21 cellular contexts compared by ENCODE assay signal in the genomic region with DNA sequence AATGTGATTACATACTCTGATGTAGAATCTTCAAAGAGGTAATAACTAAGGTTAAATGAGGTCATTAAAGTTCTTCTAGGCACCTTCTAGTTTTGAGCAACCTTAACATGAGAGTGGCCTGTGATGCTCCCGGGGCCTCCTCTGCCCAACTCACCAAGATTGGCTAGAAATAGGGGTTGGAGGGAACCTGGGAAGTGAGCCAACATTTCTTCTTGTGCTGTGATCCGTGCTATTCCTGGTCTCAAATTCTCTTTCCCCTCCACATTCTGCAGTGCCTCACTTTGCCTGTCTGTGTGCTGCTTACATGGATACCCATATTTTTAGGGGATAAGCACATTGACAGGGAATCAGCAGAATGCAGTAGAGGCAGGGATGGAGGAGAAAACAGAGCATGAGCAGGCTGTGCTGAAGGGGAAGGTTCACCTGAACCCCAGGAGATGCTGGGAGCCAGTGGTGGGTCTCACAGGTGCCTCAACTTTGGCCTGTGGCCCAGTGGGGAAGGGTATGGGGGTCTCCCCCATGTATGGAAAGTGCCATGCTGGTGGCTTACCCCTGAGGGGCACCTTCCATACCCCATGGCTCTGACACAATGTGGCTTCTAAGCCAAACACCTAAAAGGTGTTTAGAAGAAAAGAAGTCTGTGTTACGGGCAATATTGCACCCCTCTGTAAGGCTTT.
DNase-seq lines count a peak whose midpoint lies in the region; ATAC-seq, FAIRE-seq and TF ChIP-seq lines count a peak whose summit lies in the region.
"Had no signal": no experiment of that assay in that cellular context is flagged by ENCODE, and none has a peak within 500 bp of the region (broad histone marks: within the 10 kb centered on the region; RNA-seq: fewer than 3 reads in every experiment).

No MANE protein-coding gene starts in this region.

- H3K9me3 Mint-ChIP-seq in WTC11: peaks cover 6% of the 10 kb centered on the region; the same call in 1 of the 2 replicates
- H3K9me3 Mint-ChIP-seq: CD8-positive, alpha-beta T cell; H9 had no signal

- no peak overlapping the region for H2BK20ac ChIP-seq in H1 (ENCODE audit: low read length)

- H2BK120ac ChIP-seq in H1 (replicated peaks; ENCODE audit: low read depth, low read length): no peak overlapping the region

- H3K4me1 ChIP-seq in H1 (replicated peaks in 1 of 4; ENCODE audit: control insufficient read depth in 3 of 4, insufficient read depth in 4 of 4, low read length in 3 of 4): no peaks in the 10 kb centered on the region
- H3K4me1 ChIP-seq: BLaER1 had no signal

- no peaks in the 10 kb centered on the region for H3K36me3 Mint-ChIP-seq in WTC11
- H3K36me3 Mint-ChIP-seq: CD14-positive monocyte; CD8-positive, alpha-beta T cell had no signal

- 80% methylated on average over 3 of the region's 3 CpGs; no CpG with 5 or more reads in 1 of the 2 experiments for WGBS in H1 (ENCODE audit: extremely low coverage in 1 of 2, insufficient coverage in 1 of 2, insufficient read length in 1 of 2, insufficient replicate concordance in 2 of 2, low coverage in 1 of 2, low lambda C conversion rate in 2 of 2, missing lambda C conversion rate in 1 of 2), 2 experiments

- no peaks in the 10 kb centered on the region for H4K20me1 ChIP-seq in H1 (replicated peaks in 1 of 2; ENCODE audit: control insufficient read depth in 1 of 2, insufficient read depth in 2 of 2, low read length in 2 of 2)
- H4K20me1 ChIP-seq: BLaER1 had no signal

- TF ChIP-seq CTCF in H1 (IDR thresholded peaks at IDR 0.05; ENCODE audit: control extremely low read depth in 1 of 3, insufficient read depth in 1 of 3, low read depth in 1 of 3, low read length in 3 of 3) (no peak), WTC11 (IDR thresholded peaks at IDR 0.05) (no peak)

- H3K18ac ChIP-seq in H1 (ENCODE audit: extremely low read depth, low read length): no peak overlapping the region

- H3K23ac ChIP-seq in H1 (ENCODE audit: insufficient read length): no peak overlapping the region

- no peak overlapping the region for H4K5ac ChIP-seq in H1 (ENCODE audit: insufficient read length, low read depth, low read length)

- TF ChIP-seq POLR2A in H1 (IDR thresholded peaks at IDR 0.05; ENCODE audit: control extremely low read depth in 1 of 2, low read depth in 2 of 2, low read length in 2 of 2): no peak

- peaks cover under 1% of the 10 kb centered on the region for H3K4me1 Mint-ChIP-seq in WTC11
- H3K4me1 Mint-ChIP-seq: CD14-positive monocyte had no signal

- no peak overlapping the region for H2AK5ac ChIP-seq in H1 (ENCODE audit: low read depth, low read length)

- H3K27me3 ChIP-seq in H1 (replicated peaks in 1 of 4; ENCODE audit: control insufficient read depth in 3 of 4, extremely low read depth in 1 of 4, insufficient read depth in 3 of 4, low read length in 3 of 4): no peaks in the 10 kb centered on the region
- H3K27me3 ChIP-seq: BLaER1 had no signal

- no peaks in the 10 kb centered on the region for H3K23me2 ChIP-seq in H1 (ENCODE audit: low read depth, low read length)

- H3K4me3 ChIP-seq in H1 (ENCODE audit: extremely low read depth in 1 of 4, insufficient read depth in 2 of 4, low read depth in 3 of 4, low read length in 4 of 4): no peak overlapping the region
- H3K4me3 ChIP-seq: BLaER1, GM12878 had no signal

- no peak overlapping the region for H2BK5ac ChIP-seq in H1 (ENCODE audit: low read depth, low read length)

- H3K27me3 Mint-ChIP-seq in WTC11 (ENCODE audit: low read depth): peaks cover 3% of the 10 kb centered on the region; the same call in 1 of the 2 replicates

- H2BK12ac ChIP-seq in H1 (ENCODE audit: low read depth, low read length): 0 out of 2 replicates have a peak overlapping the region, but pooled peaks have one; percentile 39

- no peak overlapping the region for H3K27ac ChIP-seq in H1 (ENCODE audit: low read depth, low read length)
- H3K27ac ChIP-seq: BLaER1, HL-60 had no signal

- no peaks in the 10 kb centered on the region for H3K9me3 ChIP-seq in H1 (ENCODE audit: insufficient read depth in 2 of 2, low read depth in 1 of 2, low read length in 1 of 2)
- H3K9me3 ChIP-seq: BLaER1 had no signal

- no peak overlapping the region for H3K4me3 Mint-ChIP-seq in WTC11
- H3K4me3 Mint-ChIP-seq: CD14-positive monocyte; CD8-positive, alpha-beta T cell; H9 had no signal

- TF ChIP-seq EP300 in H1 (IDR thresholded peaks at IDR 0.05; ENCODE audit: borderline replicate concordance in 1 of 2, low read depth in 2 of 2, low read length in 2 of 2): no peak

- no peaks in the 10 kb centered on the region for H3K36me3 ChIP-seq in H1 (ENCODE audit: control insufficient read depth in 2 of 4, insufficient read depth in 4 of 4, low read length in 3 of 4)
- H3K36me3 ChIP-seq: BLaER1 had no signal

- POLR2A ChIA-PET in H1 (lab: Charles Lee; ENCODE audit: partially characterized antibody): no interaction called here
- POLR2A ChIA-PET in WTC11 (lab: Charles Lee): no interaction called here

- no peak overlapping the region for H4K91ac ChIP-seq in H1 (replicated peaks; ENCODE audit: insufficient read length, low read length)

- no peak overlapping the region for H4K8ac ChIP-seq in H1 (ENCODE audit: extremely low read depth, insufficient read depth, low read length)

- DNase-seq in HTR-8/SVneo (ENCODE audit: insufficient read length, low spot score): no peak
- DNase-seq in H1 (ENCODE audit: low read depth in 1 of 2, low spot score in 2 of 2): no peak
- peak; percentile 52 for DNase-seq in kidney tubule cell (ENCODE audit: low spot score)
- peak; percentile 8 for DNase-seq in renal cortical epithelial cell (ENCODE audit: low read depth)
- DNase-seq in WTC11 (ENCODE audit: low spot score): no peak
- no peak for DNase-seq in NCI-H510A (lab: John Stamatoyannopoulos, UW)
- DNase-seq: 8988T; CD8-positive, alpha-beta T cell; COR-L47; DMS 273 treated with DMSO at 0.1 percent for 48 hours; DMS53; DND-41; EL; GOT3; H9; IMR-90 had no signal

- no peak overlapping the region for H2BK15ac ChIP-seq in H1 (ENCODE audit: low read length)

- no peak overlapping the region for H3K4me2 ChIP-seq in H1 (ENCODE audit: insufficient read depth in 1 of 2, low read depth in 2 of 2, low read length in 2 of 2)
- H3K4me2 ChIP-seq: BLaER1 had no signal

- H3K79me1 ChIP-seq in H1 (ENCODE audit: low read depth, low read length): no peaks in the 10 kb centered on the region

- CTCF ChIA-PET in H1 (lab: Charles Lee; ENCODE audit: partially characterized antibody): interaction anchor here (1.6 kb wide), 1 partner anchor 15 kb away, joined by 8 read pairs; no protein-coding TSS in a partner anchor
- CTCF ChIA-PET in WTC11 (lab: Charles Lee): interaction anchor here (1.0 kb wide), 1 partner anchor 16 kb away, joined by 3 read pairs; no protein-coding TSS in a partner anchor

- H2AFZ ChIP-seq in H1 (ENCODE audit: low read length): no peak overlapping the region

- ATAC-seq in HG03039 (IDR thresholded peaks at IDR 0.05; ENCODE audit: unreplicated experiment): no peak
- ATAC-seq in WTC11: no peak
- ATAC-seq: CD8-positive, alpha-beta T cell had no signal

- H3K27ac Mint-ChIP-seq in WTC11: no peak overlapping the region
- H3K27ac Mint-ChIP-seq: CD14-positive monocyte; CD8-positive, alpha-beta T cell; H9 had no signal

- no peaks in the 10 kb centered on the region for H3K79me2 ChIP-seq in H1 (ENCODE audit: control insufficient read depth in 1 of 2, insufficient read depth in 2 of 2, low read length in 2 of 2)

- no peak overlapping the region for H3K14ac ChIP-seq in H1 (ENCODE audit: insufficient read length)

- FAIRE-seq in HTR-8/SVneo (lab: Jason Lieb, UNC) (peak; percentile 77), H1 (lab: Jason Lieb, UNC) (no peak)
- FAIRE-seq: GM12878 had no signal

- no peak overlapping the region for H3K4ac ChIP-seq in H1 (replicated peaks; ENCODE audit: insufficient read length, low read depth, low read length)

- H3K56ac ChIP-seq in H1 (replicated peaks; ENCODE audit: insufficient read length, low read depth, low read length): no peak overlapping the region

- no peak overlapping the region for H3K9ac ChIP-seq in H1 (replicated peaks in 1 of 4; ENCODE audit: extremely low read depth in 1 of 4, low read depth in 3 of 4, low read length in 3 of 4)
- H3K9ac ChIP-seq: BLaER1 had no signal

- TF ChIP-seq RAD21 in H1 (IDR thresholded peaks at IDR 0.05 in 1 of 2, conservative IDR thresholded peaks at IDR 0.05 in 1 of 2; ENCODE audit: low read depth in 2 of 2, low read length in 2 of 2): no peak

TF ChIP-seq in H1, 55 proteins besides CTCF, POLR2A, EP300 and RAD21 (continues in another document):
- TF ChIP-seq, protein P1, sequence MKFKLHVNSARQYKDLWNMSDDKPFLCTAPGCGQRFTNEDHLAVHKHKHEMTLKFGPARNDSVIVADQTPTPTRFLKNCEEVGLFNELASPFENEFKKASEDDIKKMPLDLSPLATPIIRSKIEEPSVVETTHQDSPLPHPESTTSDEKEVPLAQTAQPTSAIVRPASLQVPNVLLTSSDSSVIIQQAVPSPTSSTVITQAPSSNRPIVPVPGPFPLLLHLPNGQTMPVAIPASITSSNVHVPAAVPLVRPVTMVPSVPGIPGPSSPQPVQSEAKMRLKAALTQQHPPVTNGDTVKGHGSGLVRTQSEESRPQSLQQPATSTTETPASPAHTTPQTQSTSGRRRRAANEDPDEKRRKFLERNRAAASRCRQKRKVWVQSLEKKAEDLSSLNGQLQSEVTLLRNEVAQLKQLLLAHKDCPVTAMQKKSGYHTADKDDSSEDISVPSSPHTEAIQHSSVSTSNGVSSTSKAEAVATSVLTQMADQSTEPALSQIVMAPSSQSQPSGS (IDR thresholded peaks at IDR 0.05; ENCODE audit: low read length): no peak
- TF ChIP-seq CTBP2 (IDR thresholded peaks at IDR 0.05; ENCODE audit: borderline replicate concordance, insufficient read depth, insufficient read length, low read length) (no peak), SIN3A (conservative IDR thresholded peaks at IDR 0.05 in 1 of 2, IDR thresholded peaks at IDR 0.05 in 1 of 2; ENCODE audit: low read depth in 1 of 2, low read length in 2 of 2) (no peak)

TF ChIP-seq in WTC11, 78 proteins besides CTCF, POLR2A, EP300 and RAD21 (continues in another document):
- TF ChIP-seq NFE2L1 (CRISPR knock-in tag; IDR thresholded peaks at IDR 0.05): no peak

Comparison
In these comparisons a context has a peak if more than half of its experiments do, and no peak if none do; other contexts are left out.
1. DNase-seq: peak in kidney tubule cell (single experiment) and renal cortical epithelial cell (single experiment); none in HTR-8/SVneo (single experiment), H1 (0 of 2), WTC11 (single experiment) and NCI-H510A (single experiment).